Comparison of ENCODE assay signal across 24 cellular contexts in genomic region chr21:26739189-26739588, GRCh38.
A peak's percentile ranks its signal among the peaks of the same experiment; 100 is the strongest.
DNase-seq lines count a peak whose midpoint lies in the region; ATAC-seq, FAIRE-seq and TF ChIP-seq lines count a peak whose summit lies in the region.
"Had no signal": no experiment of that assay in that cellular context is flagged by ENCODE, and none has a peak within 500 bp of the region (broad histone marks: within the 10 kb centered on the region; RNA-seq: fewer than 3 reads in every experiment).

No MANE protein-coding gene starts in this region.

- no peaks in the 10 kb centered on the region for H3K27me3 ChIP-seq in adipocyte (replicated peaks; ENCODE audit: control insufficient read depth, insufficient read depth, low read length)
- H3K27me3 ChIP-seq in trophoblast cell (ENCODE audit: insufficient read depth, low read length), result no peaks in the 10 kb centered on the region
- no peaks in the 10 kb centered on the region for H3K27me3 ChIP-seq in small intestine (ENCODE audit: control insufficient read depth in 2 of 2, insufficient read depth in 2 of 2, low read length in 2 of 2)
- H3K27me3 ChIP-seq in esophagus muscularis mucosa, result no peaks in the 10 kb centered on the region
- H3K27me3 ChIP-seq: ovary, tibial artery had no signal

- H2BK5ac ChIP-seq in trophoblast cell (ENCODE audit: low read depth, low read length, poor library complexity), result no peak overlapping the region

- H2AFZ ChIP-seq in trophoblast cell (ENCODE audit: insufficient read depth, low read length, poor library complexity), result no peak overlapping the region

- H3K4me1 ChIP-seq in adipocyte (ENCODE audit: control insufficient read depth, insufficient read depth, low read length), result peaks cover 25% of the 10 kb centered on the region
- H3K4me1 ChIP-seq in trophoblast cell (ENCODE audit: control insufficient read depth in 1 of 2, insufficient read depth in 2 of 2, low read length in 2 of 2), result peaks cover 1 to 2% of the 10 kb centered on the region in 2 experiments
- H3K4me1 ChIP-seq in small intestine (ENCODE audit: control insufficient read depth in 2 of 2, insufficient read depth in 1 of 2, low read depth in 1 of 2, low read length in 1 of 2), result no peaks in the 10 kb centered on the region
- no peaks in the 10 kb centered on the region for H3K4me1 ChIP-seq in esophagus muscularis mucosa
- H3K4me1 ChIP-seq: tibial artery had no signal

- no peak overlapping the region for H4K8ac ChIP-seq in trophoblast cell (ENCODE audit: low read depth, low read length)

- TF ChIP-seq POLR2A in esophagus muscularis mucosa (IDR thresholded peaks at IDR 0.05; ENCODE audit: low read depth), result no peak

- peaks cover 2% of the 10 kb centered on the region for H3K79me1 ChIP-seq in trophoblast cell (ENCODE audit: low read length)

- intact Hi-C loops in esophagus muscularis mucosa (cut with DNase I), result no loop called here

- H3K4me2 ChIP-seq in trophoblast cell (ENCODE audit: low read length), result no peak overlapping the region
- H3K4me2 ChIP-seq: SK-N-SH had no signal

- H3K27ac ChIP-seq in trophoblast cell (ENCODE audit: low read depth, low read length), result no peak overlapping the region
- no peak overlapping the region for H3K27ac ChIP-seq in small intestine (ENCODE audit: low read depth in 1 of 2, low read length in 1 of 2)
- H3K27ac ChIP-seq in esophagus muscularis mucosa (replicated peaks in 1 of 4), result no peak overlapping the region
- H3K27ac ChIP-seq: ovary, tibial artery had no signal

- H3K9ac ChIP-seq in adipocyte (ENCODE audit: low read length) (peak overlapping the region; percentile 47), trophoblast cell (ENCODE audit: low read length) (no peak overlapping the region)
- H3K9ac ChIP-seq: SK-N-SH had no signal

- H3K9me3 ChIP-seq in adipocyte (ENCODE audit: control insufficient read depth, low read length), result no peaks in the 10 kb centered on the region
- H3K9me3 ChIP-seq in trophoblast cell (ENCODE audit: insufficient read depth, low read depth, low read length), result no peaks in the 10 kb centered on the region
- no peaks in the 10 kb centered on the region for H3K9me3 ChIP-seq in small intestine (ENCODE audit: control insufficient read depth, low read depth)
- no peaks in the 10 kb centered on the region for H3K9me3 ChIP-seq in esophagus muscularis mucosa
- H3K9me3 ChIP-seq: ovary, SK-N-SH, tibial artery had no signal

- no peak overlapping the region for H3K14ac ChIP-seq in trophoblast cell (ENCODE audit: low read length)

- TF ChIP-seq EP300 in esophagus muscularis mucosa (IDR thresholded peaks at IDR 0.05), result no peak

- H2BK120ac ChIP-seq in trophoblast cell (ENCODE audit: insufficient read depth, low read length, poor library complexity), result no peak overlapping the region

- DNase-seq in EL, result peak; percentile 8
- DNase-seq in adipocyte (ENCODE audit: low read depth), result peak; percentile 69
- peak; percentile 4 for DNase-seq in fibroblast of the conjunctiva (ENCODE audit: low read depth)
- DNase-seq in trophoblast cell, result peak; percentile 38 to 81
- DNase-seq in small intestine, result no peak
- DNase-seq in esophagus muscularis mucosa (ENCODE audit: extremely low spot score), result no peak
- DNase-seq: activated CD4-positive, CD25-positive, alpha-beta regulatory T cell; activated CD8-positive, alpha-beta T cell treated with anti-CD3 and anti-CD28 coated beads for 36 hours; activated naive CD4-positive, alpha-beta T cell; activated T-cell treated with anti-CD3 and anti-CD28 coated beads, Interleukin-2, amount 50 U/mL, for 1 hour; amygdala; islet precursor cell; natural killer cell; NCI-H1417; NCI-H510A treated with DMSO at 0.1 percent for 48 hours; ovary; SK-N-SH; stimulated activated naive B cell treated with anti-CD40 and anti-IgM and Interleukin-4, amounts not matched to agents 10 μg/mL and 1 μg/mL and 100 μg/mL, for 72 hours; T-helper 9 cell; tibial artery had no signal

- no peak overlapping the region for H2AK5ac ChIP-seq in trophoblast cell (ENCODE audit: low read length)

- FAIRE-seq in small intestine (lab: Jason Lieb, UNC), result no peak
- FAIRE-seq: RCC 7860 had no signal

- no peak overlapping the region for H3K4ac ChIP-seq in trophoblast cell (ENCODE audit: low read depth, low read length)

- peak overlapping the region; percentile 35 for H3K4me3 ChIP-seq in adipocyte (ENCODE audit: low read length)
- no peak overlapping the region for H3K4me3 ChIP-seq in trophoblast cell (ENCODE audit: low read depth, low read length)
- no peak overlapping the region for H3K4me3 ChIP-seq in small intestine (ENCODE audit: low read depth in 1 of 2, low read length in 2 of 2)
- no peak overlapping the region for H3K4me3 ChIP-seq in esophagus muscularis mucosa
- H3K4me3 ChIP-seq: ovary, tibial artery had no signal

- TF ChIP-seq CTCF in esophagus muscularis mucosa (IDR thresholded peaks at IDR 0.05), result no peak

- H4K12ac ChIP-seq in trophoblast cell (ENCODE audit: low read depth, low read length), result no peak overlapping the region

- no CpG with 5 or more reads among the region's 1 CpG for WGBS in trophoblast cell (ENCODE audit: extremely low coverage, insufficient coverage, insufficient read length)
- 28 to 66% (median 33%) methylated on average over 1 of the region's 1 CpG for WGBS in small intestine, 3 donors
- WGBS in esophagus muscularis mucosa, result 86% methylated on average over 1 of the region's 1 CpG

- no peak for ATAC-seq in GM19455 (IDR thresholded peaks at IDR 0.05; ENCODE audit: unreplicated experiment)
- ATAC-seq in GM19035 (IDR thresholded peaks at IDR 0.05; ENCODE audit: unreplicated experiment), result no peak
- ATAC-seq: activated CD8-positive, alpha-beta T cell treated with anti-CD3 and anti-CD28 coated beads for 36 hours; natural killer cell; sciatic nerve; stimulated activated naive B cell treated with anti-CD40 and anti-IgM and Interleukin-4, amounts not matched to agents 10 μg/mL and 1 μg/mL and 100 μg/mL, for 72 hours had no signal

- H3K79me2 ChIP-seq in trophoblast cell (ENCODE audit: control insufficient read depth, insufficient read depth, low read length, poor library complexity), result no peaks in the 10 kb centered on the region

- H2BK12ac ChIP-seq in trophoblast cell (ENCODE audit: low read length), result no peak overlapping the region

- H3K23ac ChIP-seq in trophoblast cell (ENCODE audit: low read length), result no peak overlapping the region

- H3K36me3 ChIP-seq in adipocyte (ENCODE audit: control insufficient read depth, insufficient read depth, low read length, severe bottlenecking), result no peaks in the 10 kb centered on the region
- H3K36me3 ChIP-seq in trophoblast cell (ENCODE audit: control insufficient read depth in 1 of 2, insufficient read depth in 2 of 2, low read length in 2 of 2), result no peaks in the 10 kb centered on the region
- H3K36me3 ChIP-seq in small intestine (ENCODE audit: control insufficient read depth in 2 of 2, insufficient read depth in 2 of 2, low read length in 2 of 2), result no peaks in the 10 kb centered on the region
- no peaks in the 10 kb centered on the region for H3K36me3 ChIP-seq in esophagus muscularis mucosa
- H3K36me3 ChIP-seq: ovary, tibial artery had no signal

- H4K91ac ChIP-seq in trophoblast cell (ENCODE audit: low read depth, low read length), result no peak overlapping the region

- H3K18ac ChIP-seq in trophoblast cell (ENCODE audit: low read length), result no peak overlapping the region

Comparison
In these comparisons a context has a peak if more than half of its experiments do, and no peak if none do; other contexts are left out.
1. DNase-seq: peak in EL (single experiment), adipocyte (single experiment), fibroblast of the conjunctiva (single experiment) and trophoblast cell (2 of 2); none in small intestine (single experiment) and esophagus muscularis mucosa (single experiment).